ENCODE assay signal across 1 cellular context in the genomic region with DNA sequence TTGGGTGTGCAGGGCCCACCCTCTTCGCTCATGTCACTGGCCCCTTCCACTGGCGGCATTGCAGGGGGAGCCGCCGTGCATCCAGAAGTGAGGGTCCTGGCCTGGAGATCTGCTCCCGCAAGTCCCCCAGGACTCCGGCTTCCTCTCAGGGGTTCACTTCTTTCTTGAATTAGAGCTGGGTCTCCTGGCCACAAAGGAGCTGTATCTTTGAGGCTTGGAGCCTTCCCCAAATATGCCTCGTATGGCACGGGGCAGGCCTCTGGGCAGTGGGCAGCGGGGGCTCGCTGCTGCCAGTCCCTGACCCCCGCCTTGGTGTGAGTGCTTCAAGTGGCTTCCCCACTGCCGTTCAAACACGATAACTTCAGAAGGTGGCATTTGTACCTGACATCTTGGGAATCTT.
TF ChIP-seq lines count a peak whose summit lies in the region.

No MANE protein-coding gene starts in this region.

TF ChIP-seq in WTC11, 78 proteins besides CTCF, POLR2A, EP300 and RAD21:
- TF ChIP-seq EMX1 (CRISPR knock-in tag; IDR thresholded peaks at IDR 0.05) = no peak
- TF ChIP-seq, protein P1, sequence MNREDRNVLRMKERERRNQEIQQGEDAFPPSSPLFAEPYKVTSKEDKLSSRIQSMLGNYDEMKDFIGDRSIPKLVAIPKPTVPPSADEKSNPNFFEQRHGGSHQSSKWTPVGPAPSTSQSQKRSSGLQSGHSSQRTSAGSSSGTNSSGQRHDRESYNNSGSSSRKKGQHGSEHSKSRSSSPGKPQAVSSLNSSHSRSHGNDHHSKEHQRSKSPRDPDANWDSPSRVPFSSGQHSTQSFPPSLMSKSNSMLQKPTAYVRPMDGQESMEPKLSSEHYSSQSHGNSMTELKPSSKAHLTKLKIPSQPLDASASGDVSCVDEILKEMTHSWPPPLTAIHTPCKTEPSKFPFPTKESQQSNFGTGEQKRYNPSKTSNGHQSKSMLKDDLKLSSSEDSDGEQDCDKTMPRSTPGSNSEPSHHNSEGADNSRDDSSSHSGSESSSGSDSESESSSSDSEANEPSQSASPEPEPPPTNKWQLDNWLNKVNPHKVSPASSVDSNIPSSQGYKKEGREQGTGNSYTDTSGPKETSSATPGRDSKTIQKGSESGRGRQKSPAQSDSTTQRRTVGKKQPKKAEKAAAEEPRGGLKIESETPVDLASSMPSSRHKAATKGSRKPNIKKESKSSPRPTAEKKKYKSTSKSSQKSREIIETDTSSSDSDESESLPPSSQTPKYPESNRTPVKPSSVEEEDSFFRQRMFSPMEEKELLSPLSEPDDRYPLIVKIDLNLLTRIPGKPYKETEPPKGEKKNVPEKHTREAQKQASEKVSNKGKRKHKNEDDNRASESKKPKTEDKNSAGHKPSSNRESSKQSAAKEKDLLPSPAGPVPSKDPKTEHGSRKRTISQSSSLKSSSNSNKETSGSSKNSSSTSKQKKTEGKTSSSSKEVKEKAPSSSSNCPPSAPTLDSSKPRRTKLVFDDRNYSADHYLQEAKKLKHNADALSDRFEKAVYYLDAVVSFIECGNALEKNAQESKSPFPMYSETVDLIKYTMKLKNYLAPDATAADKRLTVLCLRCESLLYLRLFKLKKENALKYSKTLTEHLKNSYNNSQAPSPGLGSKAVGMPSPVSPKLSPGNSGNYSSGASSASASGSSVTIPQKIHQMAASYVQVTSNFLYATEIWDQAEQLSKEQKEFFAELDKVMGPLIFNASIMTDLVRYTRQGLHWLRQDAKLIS (CRISPR knock-in tag; IDR thresholded peaks at IDR 0.05; ENCODE audit: borderline replicate concordance) = no peak
- TF ChIP-seq SOX15 (CRISPR knock-in tag; IDR thresholded peaks at IDR 0.05) = no peak
- no peak for TF ChIP-seq IRF1 (CRISPR knock-in tag; IDR thresholded peaks at IDR 0.05)
- no peak for TF ChIP-seq FOXJ3 (CRISPR knock-in tag; IDR thresholded peaks at IDR 0.05; ENCODE audit: borderline replicate concordance)
